21 cellular contexts compared by ENCODE assay signal in genomic region chr12:58087428-58088117, GRCh38.
DNase-seq lines count a peak whose midpoint lies in the region; ATAC-seq, FAIRE-seq and TF ChIP-seq lines count a peak whose summit lies in the region.
"Had no signal": no experiment of that assay in that cellular context is flagged by ENCODE, and none has a peak within 500 bp of the region (broad histone marks: within the 10 kb centered on the region; RNA-seq: fewer than 3 reads in every experiment).

No MANE protein-coding gene starts in this region.

- no peaks in the 10 kb centered on the region for H3K9me3 ChIP-seq in right atrium auricular region
- H3K9me3 ChIP-seq in left ventricle myocardium inferior (replicated peaks): no peaks in the 10 kb centered on the region
- H3K9me3 ChIP-seq in skeletal muscle tissue (ENCODE audit: control insufficient read depth in 3 of 3, low read length in 3 of 3): no peaks in the 10 kb centered on the region
- no peaks in the 10 kb centered on the region for H3K9me3 ChIP-seq in small intestine (ENCODE audit: control insufficient read depth, low read depth)
- H3K9me3 ChIP-seq: MG63, Peyer's patch had no signal

- ATAC-seq in Right ventricle myocardium superior (ENCODE audit: poor library complexity): peak; percentile 26

- in situ Hi-C loops in SK-MEL-5 (cut with HindIII; ENCODE audit: low pct_unique_long_range_greater_than_20kb, low sequenced_read_pairs): no loop called here

- H3K4me3 ChIP-seq in right atrium auricular region (no peak overlapping the region), left ventricle myocardium inferior (no peak overlapping the region), skeletal muscle tissue (ENCODE audit: low read length in 3 of 3) (peak overlapping the region; percentile 7 to 42 (median 23)), small intestine (ENCODE audit: low read depth in 1 of 2, low read length in 2 of 2) (no peak overlapping the region)
- H3K4me3 ChIP-seq: MG63, Peyer's patch, SK-N-MC had no signal

- H3K27me3 ChIP-seq in right atrium auricular region (no peaks in the 10 kb centered on the region), left ventricle myocardium inferior (ENCODE audit: low read depth) (no peaks in the 10 kb centered on the region), skeletal muscle tissue (ENCODE audit: control insufficient read depth in 3 of 3, insufficient read depth in 3 of 3, low read length in 3 of 3) (no peaks in the 10 kb centered on the region), small intestine (ENCODE audit: control insufficient read depth in 2 of 2, insufficient read depth in 2 of 2, low read length in 2 of 2) (no peaks in the 10 kb centered on the region)
- H3K27me3 ChIP-seq: MG63, Peyer's patch had no signal

- TF ChIP-seq CTCF in right atrium auricular region (IDR thresholded peaks at IDR 0.05) (no peak), left ventricle myocardium inferior (IDR thresholded peaks at IDR 0.05; ENCODE audit: borderline replicate concordance) (no peak)

- no peak for FAIRE-seq in small intestine (lab: Jason Lieb, UNC)
- FAIRE-seq: GM12891, HTR-8/SVneo had no signal

- 50 to 64% (median 60%) methylated on average over 11 of the region's 11 CpGs for WGBS in small intestine, 3 donors

- H3K27ac ChIP-seq in right atrium auricular region (peak overlapping the region in 1 of 2 donors; percentile 0), left ventricle myocardium inferior (replicated peaks) (peak overlapping the region; percentile 40), skeletal muscle tissue (ENCODE audit: low read depth, low read length) (peak overlapping the region; percentile 73), small intestine (ENCODE audit: low read depth in 1 of 2, low read length in 1 of 2) (no peak overlapping the region)
- H3K27ac ChIP-seq: HL-60, Peyer's patch, SK-N-MC had no signal

- H3K36me3 ChIP-seq in right atrium auricular region: no peaks in the 10 kb centered on the region
- no peaks in the 10 kb centered on the region for H3K36me3 ChIP-seq in left ventricle myocardium inferior
- H3K36me3 ChIP-seq in skeletal muscle tissue (ENCODE audit: control insufficient read depth in 3 of 3, insufficient read depth in 3 of 3, low read length in 3 of 3): no peaks in the 10 kb centered on the region
- H3K36me3 ChIP-seq in small intestine (ENCODE audit: control insufficient read depth in 2 of 2, insufficient read depth in 2 of 2, low read length in 2 of 2): no peaks in the 10 kb centered on the region
- H3K36me3 ChIP-seq: MG63, Peyer's patch had no signal

- DNase-seq in Right ventricle myocardium superior (no peak), right atrium auricular region (ENCODE audit: low spot score) (no peak), SK-MEL-5 (ENCODE audit: low read depth, low spot score) (peak; percentile 24), left ventricle myocardium inferior (no peak), dermis blood vessel endothelial cell (no peak), small intestine (no peak), DMS 273 treated with DMSO at 0.1 percent for 48 hours (lab: John Stamatoyannopoulos, UW) (no peak)
- DNase-seq: GOT3, IMR-90, Kasumi-1, MG63, NCI-H1092, NCI-H2029 treated with DMSO at 0.1 percent for 48 hours, NCI-H2171, NCI-H526, Peyer's patch had no signal

- peak overlapping the region in 2 of 3 donors; percentile 2 to 5 for H3K9ac ChIP-seq in skeletal muscle tissue (ENCODE audit: low read depth in 1 of 3, low read length in 3 of 3)

- peaks cover 0 to 4% of the 10 kb centered on the region in 2 donors for H3K4me1 ChIP-seq in right atrium auricular region
- peaks cover 27% of the 10 kb centered on the region for H3K4me1 ChIP-seq in left ventricle myocardium inferior
- peaks cover 14 to 50% (median 21%) of the 10 kb centered on the region in 3 donors for H3K4me1 ChIP-seq in skeletal muscle tissue (ENCODE audit: control insufficient read depth in 3 of 3, insufficient read depth in 3 of 3, low read length in 3 of 3)
- no peaks in the 10 kb centered on the region for H3K4me1 ChIP-seq in small intestine (ENCODE audit: control insufficient read depth in 2 of 2, insufficient read depth in 1 of 2, low read depth in 1 of 2, low read length in 1 of 2)
- H3K4me1 ChIP-seq: Peyer's patch had no signal

- intact Hi-C loops in Right ventricle myocardium superior (cut with DNase I): no loop called here
- intact Hi-C loops in left ventricle myocardium inferior (cut with micrococcal nuclease): no loop called here

Comparison
In these comparisons a context has a peak if more than half of its experiments do, and no peak if none do; other contexts are left out.
1. H3K27ac ChIP-seq: peak in left ventricle myocardium inferior (single experiment) and skeletal muscle tissue (single experiment); none in small intestine (0 of 2).
2. H3K4me3 ChIP-seq: peak in skeletal muscle tissue (3 of 3); none in right atrium auricular region (0 of 2), left ventricle myocardium inferior (single experiment) and small intestine (0 of 2).